ENCODE assay signal across 8 cellular contexts in the genomic region with DNA sequence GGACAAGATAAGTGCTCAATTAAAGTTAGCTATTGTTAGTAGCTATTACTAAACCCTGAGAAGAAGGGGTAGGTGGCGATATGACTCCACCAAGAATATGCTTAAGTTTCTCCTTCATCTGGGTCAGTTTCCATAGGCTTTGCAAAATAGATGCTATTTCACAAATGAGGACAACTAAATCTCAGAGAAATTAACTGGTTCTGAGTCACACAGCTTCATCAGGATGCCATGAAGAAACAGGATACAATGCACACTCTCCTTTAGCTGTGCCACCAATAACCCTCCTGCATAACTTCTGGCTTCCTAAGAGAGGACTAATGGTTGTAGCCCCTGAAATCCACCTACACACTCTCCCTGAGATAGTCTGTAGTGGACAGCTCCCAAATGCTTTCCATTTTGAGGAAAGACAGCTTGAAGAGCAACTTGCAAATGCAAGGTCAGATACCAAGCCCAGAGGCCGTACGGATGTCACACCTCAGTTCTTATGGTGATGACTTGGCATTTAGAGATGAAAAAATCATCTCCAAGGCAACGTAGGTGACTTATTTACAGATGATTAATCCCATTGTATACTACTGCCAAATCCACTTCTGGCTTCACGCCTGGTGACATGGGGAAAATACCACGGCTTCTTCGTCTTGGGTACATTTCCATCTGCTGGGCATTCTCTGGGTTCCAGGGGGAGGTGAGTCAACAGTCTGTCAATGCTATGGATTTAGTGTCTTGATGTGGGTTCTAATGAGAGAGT.
A peak's percentile ranks its signal among the peaks of the same experiment; 100 is the strongest.
DNase-seq lines count a peak whose midpoint lies in the region; ATAC-seq and TF ChIP-seq lines count a peak whose summit lies in the region.

No MANE protein-coding gene starts in this region.

- H3K9me3 ChIP-seq in AG04450 (ENCODE audit: control insufficient read depth, insufficient read depth, low read length) = no peaks in the 10 kb centered on the region
- H3K9me3 ChIP-seq in suprapubic skin = no peaks in the 10 kb centered on the region

- H3K27ac ChIP-seq in AG04450 (ENCODE audit: low read depth, low read length) = no peak overlapping the region
- no peak overlapping the region for H3K27ac ChIP-seq in foreskin keratinocyte
- H3K27ac ChIP-seq in suprapubic skin = no peak overlapping the region

- no peak for TF ChIP-seq POLR2A in suprapubic skin (IDR thresholded peaks at IDR 0.05)

- CTCF ChIA-PET in AG04450 (lab: Charles Lee) = interaction anchor here (0.6 to 1.5 kb wide), 3 partner anchors 383 to 819 kb away, joined by 4 to 10 read pairs (median 8); no protein-coding TSS in a partner anchor

- TF ChIP-seq EP300 in suprapubic skin (IDR thresholded peaks at IDR 0.05) = no peak

- H3K4me1 ChIP-seq in foreskin keratinocyte (peaks cover 12% of the 10 kb centered on the region), suprapubic skin (peaks cover 3% of the 10 kb centered on the region)

- POLR2A ChIA-PET in AG04450 (lab: Yijun Ruan, JAX) = interaction anchor here (0.6 to 0.9 kb wide), 2 partner anchors 197 to 347 kb away, joined by 3 read pairs; no protein-coding TSS in a partner anchor

- peak; percentile 85 for ATAC-seq in foreskin keratinocyte
- no peak for ATAC-seq in HG03571 (IDR thresholded peaks at IDR 0.05; ENCODE audit: unreplicated experiment)
- ATAC-seq in GM21515 (IDR thresholded peaks at IDR 0.05; ENCODE audit: unreplicated experiment) = no peak

- H3K4me3 ChIP-seq in AG04450 (ENCODE audit: low read depth, low read length) = no peak overlapping the region
- H3K4me3 ChIP-seq in suprapubic skin = no peak overlapping the region

- 49% methylated on average over 7 of the region's 7 CpGs for WGBS in suprapubic skin

- H3K27me3 ChIP-seq in AG04450 (ENCODE audit: control insufficient read depth, insufficient read depth, low read length) = no peaks in the 10 kb centered on the region
- no peaks in the 10 kb centered on the region for H3K27me3 ChIP-seq in foreskin keratinocyte
- no peaks in the 10 kb centered on the region for H3K27me3 ChIP-seq in suprapubic skin

- no peaks in the 10 kb centered on the region for H3K36me3 ChIP-seq in suprapubic skin

- DNase-seq in AG04450 (ENCODE audit: low read depth, low spot score) = peak; percentile 21
- DNase-seq in H4 (ENCODE audit: low spot score) = peak; percentile 74
- DNase-seq in RKO (ENCODE audit: low spot score) = peak; percentile 66
- peak; percentile 85 to 91 for DNase-seq in foreskin keratinocyte
- DNase-seq in suprapubic skin (ENCODE audit: low spot score in 2 of 2) = no peak
- DNase-seq in effector CD8-positive, alpha-beta T cell (lab: John Stamatoyannopoulos, UW) = no peak

- TF ChIP-seq CTCF in AG04450 (IDR thresholded peaks at IDR 0.05; ENCODE audit: low read depth, low read length) = 0 out of 2 replicates have a peak, but pooled peaks have one; percentile 13
- peak; percentile 60 for TF ChIP-seq CTCF in foreskin keratinocyte (conservative IDR thresholded peaks at IDR 0.05)
- TF ChIP-seq CTCF in suprapubic skin (IDR thresholded peaks at IDR 0.05) = no peak

Comparison
In these comparisons a context has a peak if more than half of its experiments do, and no peak if none do; other contexts are left out.
1. DNase-seq: peak in AG04450 (single experiment), H4 (single experiment), RKO (single experiment) and foreskin keratinocyte (2 of 2); none in suprapubic skin (0 of 2) and effector CD8-positive, alpha-beta T cell (single experiment).
2. CTCF ChIP-seq: peak in AG04450 (single experiment) and foreskin keratinocyte (single experiment); none in suprapubic skin (0 of 2).